8 cellular contexts compared by ENCODE assay signal in genomic region chr10:7525314-7526016, GRCh38.
DNase-seq lines count a peak whose midpoint lies in the region; TF ChIP-seq lines count a peak whose summit lies in the region.

No MANE protein-coding gene starts in this region.

- TF ChIP-seq CTCF in HEK293 (tag by site-specific recombination; IDR thresholded peaks at IDR 0.05), result peak; percentile 66
- TF ChIP-seq CTCF in NB4 (IDR thresholded peaks at IDR 0.05; ENCODE audit: low read depth, low read length), result peak; percentile 60

- H3K9me3 ChIP-seq in HEK293 (ENCODE audit: control insufficient read depth, insufficient read depth, low read depth, low read length), result no peaks in the 10 kb centered on the region

- CTCF ChIA-PET in HEK293 (lab: Yijun Ruan, JAX), result interaction anchor here (0.5 to 3.1 kb wide), 77 partner anchors 9 to 1784 kb away, joined by 3 to 91 read pairs (median 3); partner anchors contain the start of gene PRKCQ

- H3K4me1 ChIP-seq in HEK293 (ENCODE audit: control insufficient read depth, insufficient read depth, low read length), result no peaks in the 10 kb centered on the region

- DNase-seq in activated T-cell treated with anti-CD3 and anti-CD28 coated beads for 1 hour (ENCODE audit: low read depth), result peak; percentile 37
- DNase-seq in activated T-cell treated with anti-CD3 and anti-CD28 coated beads, Interleukin-2, amount 50 U/mL, for 1 hour, result no peak
- DNase-seq in NB4 (ENCODE audit: low read depth), result peak; percentile 65
- peak; percentile 37 for DNase-seq in T-helper 9 cell
- DNase-seq in central memory CD4-positive, alpha-beta T cell, result peak; percentile 46
- peak; percentile 71 for DNase-seq in kidney tubule cell (ENCODE audit: low spot score)
- DNase-seq in stimulated activated CD4-positive, alpha-beta T cell treated with anti-CD3 and anti-CD28 coated beads, Interleukin-4, amount 100 ng/mL, for 48 hours (ENCODE audit: low read depth in 2 of 2), result peak; percentile 55

- H3K4me3 ChIP-seq in HEK293 (ENCODE audit: low read depth, low read length), result no peak overlapping the region
- H3K4me3 ChIP-seq in NB4 (ENCODE audit: low read depth, low read length), result no peak overlapping the region

- no peak overlapping the region for H3K27ac ChIP-seq in HEK293 (ENCODE audit: extremely low read depth, low read depth, low read length)

- POLR2A ChIA-PET in HEK293 (lab: Yijun Ruan, JAX), result interaction anchor here (0.5 to 1.2 kb wide), 2 partner anchors 26 to 162 kb away, joined by 3 to 4 read pairs; no protein-coding TSS in a partner anchor

- no peaks in the 10 kb centered on the region for H3K36me3 ChIP-seq in HEK293 (ENCODE audit: control insufficient read depth in 2 of 2, insufficient read depth in 1 of 2, low read length in 2 of 2)

- TF ChIP-seq POLR2A in NB4 (IDR thresholded peaks at IDR 0.05; ENCODE audit: extremely low read depth, insufficient read length), result no peak

TF ChIP-seq in HEK293, 187 proteins besides CTCF, POLR2A, EP300 and RAD21 (continues in another document):
- TF ChIP-seq IKZF3 (tag by site-specific recombination; IDR thresholded peaks at IDR 0.05) (peak; percentile 27; the same call in 1 of the 2 replicates), REST (tag by site-specific recombination; IDR thresholded peaks at IDR 0.05) (no peak), ZBTB49 (tag by site-specific recombination; IDR thresholded peaks at IDR 0.05; ENCODE audit: low read depth) (no peak), ZNF658 (tag by site-specific recombination; IDR thresholded peaks at IDR 0.05) (no peak), ZNF114 (tag by site-specific recombination; IDR thresholded peaks at IDR 0.05) (no peak), ZNF221 (tag by site-specific recombination; IDR thresholded peaks at IDR 0.05; ENCODE audit: borderline replicate concordance) (no peak), ZNF580 (tag by site-specific recombination; IDR thresholded peaks at IDR 0.05) (no peak), ZNF555 (tag by site-specific recombination; conservative IDR thresholded peaks at IDR 0.05) (no peak), ZNF610 (tag by site-specific recombination; IDR thresholded peaks at IDR 0.05; ENCODE audit: borderline replicate concordance) (peak; percentile 55; the same call in 1 of the 2 replicates), ZNF426 (tag by site-specific recombination; IDR thresholded peaks at IDR 0.05) (no peak), ZBTB6 (tag by site-specific recombination; IDR thresholded peaks at IDR 0.05) (no peak), ZNF280D (tag by site-specific recombination; IDR thresholded peaks at IDR 0.05) (no peak), ZNF626 (tag by site-specific recombination; IDR thresholded peaks at IDR 0.05) (0 out of 2 replicates have a peak, but pooled peaks have one; percentile 35), ZNF585B (tag by site-specific recombination; IDR thresholded peaks at IDR 0.05) (no peak), ZNF639 (tag by site-specific recombination; IDR thresholded peaks at IDR 0.05) (no peak)
